13 cellular contexts compared by ENCODE assay signal in the genomic region with DNA sequence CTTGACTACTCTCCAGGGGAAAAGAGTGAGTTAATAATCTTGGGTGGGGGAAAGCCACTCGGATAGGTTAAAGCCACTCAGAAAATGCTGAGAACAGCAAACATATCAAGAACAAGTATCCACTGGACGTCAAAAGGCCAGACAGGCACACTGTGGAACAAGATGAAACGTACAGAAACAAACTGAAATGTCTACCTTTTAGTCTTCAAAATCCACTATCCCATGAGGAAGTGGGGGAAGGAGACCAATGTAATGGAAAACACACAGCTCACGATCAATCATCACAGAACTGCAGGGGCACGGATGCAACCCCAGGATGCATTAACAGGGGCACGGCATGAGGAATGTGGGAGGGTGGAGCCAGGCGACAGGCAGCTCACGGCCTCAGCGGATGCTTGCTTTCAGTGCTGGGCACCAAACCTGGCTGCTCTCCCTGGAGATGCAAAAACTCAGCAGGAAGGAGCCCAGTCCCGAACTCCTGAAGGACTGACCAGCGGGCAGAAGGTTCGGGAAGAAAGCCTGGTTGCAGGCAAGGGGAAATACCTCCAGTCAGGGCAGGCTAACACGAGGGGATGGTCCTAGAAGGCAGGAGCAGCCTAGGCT.
DNase-seq lines count a peak whose midpoint lies in the region; ATAC-seq and TF ChIP-seq lines count a peak whose summit lies in the region.
"Had no signal": no experiment of that assay in that cellular context is flagged by ENCODE, and none has a peak within 500 bp of the region (broad histone marks: within the 10 kb centered on the region; RNA-seq: fewer than 3 reads in every experiment).

No MANE protein-coding gene starts in this region.

- H2BK15ac ChIP-seq in IMR-90 (ENCODE audit: low read depth, low read length): no peak overlapping the region

- no peak overlapping the region for H2BK5ac ChIP-seq in IMR-90 (ENCODE audit: low read depth, low read length, poor library complexity, severe bottlenecking)

- TF ChIP-seq CTCF in IMR-90 (conservative IDR thresholded peaks at IDR 0.05; ENCODE audit: low read depth, low read length): no peak
- no peak for TF ChIP-seq CTCF in esophagus muscularis mucosa (IDR thresholded peaks at IDR 0.05)
- TF ChIP-seq CTCF in nephron (IDR thresholded peaks at IDR 0.05; ENCODE audit: unreplicated experiment in 3 of 3): no peak

- no peaks in the 10 kb centered on the region for H3K9me3 ChIP-seq in IMR-90 (ENCODE audit: control insufficient read depth, insufficient read depth, low read length)
- no peaks in the 10 kb centered on the region for H3K9me3 ChIP-seq in esophagus muscularis mucosa
- H3K9me3 ChIP-seq: Peyer's patch had no signal

- no peak overlapping the region for H2AK9ac ChIP-seq in IMR-90 (replicated peaks; ENCODE audit: low read depth, low read length, poor library complexity)

- peaks cover 51% of the 10 kb centered on the region for H3K4me1 Mint-ChIP-seq in nephron

- H3K27ac ChIP-seq in IMR-90 (ENCODE audit: insufficient read depth, low read length) (no peak overlapping the region), esophagus muscularis mucosa (replicated peaks in 1 of 4) (peak overlapping the region; percentile 28 to 66 (median 40))
- H3K27ac ChIP-seq: Peyer's patch had no signal

- H3K18ac ChIP-seq in IMR-90 (ENCODE audit: low read depth, low read length): no peak overlapping the region

- no peak overlapping the region for H4K8ac ChIP-seq in IMR-90 (ENCODE audit: low read depth in 2 of 2, low read length in 2 of 2)

- H4K91ac ChIP-seq in IMR-90 (ENCODE audit: insufficient read depth, low read depth, low read length): no peak overlapping the region

- CTCF ChIA-PET in IMR-90 (lab: Yijun Ruan, JAX): no interaction called here

- TF ChIP-seq EP300 in esophagus muscularis mucosa (IDR thresholded peaks at IDR 0.05): no peak

- no peaks in the 10 kb centered on the region for H3K36me3 ChIP-seq in IMR-90 (ENCODE audit: control insufficient read depth, insufficient read depth, low read length)
- peaks cover 0 to 22% (median 0%) of the 10 kb centered on the region in 4 donors for H3K36me3 ChIP-seq in esophagus muscularis mucosa
- H3K36me3 ChIP-seq: Peyer's patch had no signal

- H3K56ac ChIP-seq in IMR-90 (ENCODE audit: extremely low read depth, insufficient read depth, low read length): no peak overlapping the region

- ATAC-seq in IMR-90 (ENCODE audit: low read depth): no peak

- no peak overlapping the region for H3K4ac ChIP-seq in IMR-90 (ENCODE audit: low read depth, low read length)

- intact Hi-C loops in IMR-90 (cut with micrococcal nuclease): no loop called here
- intact Hi-C loops in esophagus muscularis mucosa (cut with DNase I): no loop called here

- H3K9ac ChIP-seq in IMR-90 (ENCODE audit: low read depth, low read length): no peak overlapping the region

- no peak overlapping the region for H3K4me2 ChIP-seq in IMR-90 (ENCODE audit: low read depth, low read length)

- H3K4me3 Mint-ChIP-seq in nephron: no peak overlapping the region

- DNase-seq in IMR-90 (no peak), esophagus muscularis mucosa (ENCODE audit: extremely low spot score) (no peak), NCI-H146 (lab: John Stamatoyannopoulos, UW) (no peak), NCI-H524 (lab: John Stamatoyannopoulos, UW) (no peak), ecto neural progenitor cell (ENCODE audit: low spot score) (no peak)
- DNase-seq in activated effector memory CD4-positive, alpha-beta T cell treated with anti-CD3 and anti-CD28 coated beads, Interleukin-2, amount 50 U/mL, for 16 hours: no peak
- DNase-seq: COR-L47, MM.1S, NCI-H1105 treated with DMSO at 0.1 percent for 48 hours, NCI-H1930, NCI-H2171 treated with DMSO at 0.1 percent for 48 hours had no signal

- no peaks in the 10 kb centered on the region; the same call in 1 of the 2 replicates for H3K27me3 ChIP-seq in IMR-90 (ENCODE audit: control insufficient read depth, insufficient read depth, low read length)
- H3K27me3 ChIP-seq in esophagus muscularis mucosa: no peaks in the 10 kb centered on the region
- H3K27me3 ChIP-seq: Peyer's patch had no signal

- no peaks in the 10 kb centered on the region for H4K20me1 ChIP-seq in IMR-90 (ENCODE audit: insufficient read depth, low read length)

- dilution Hi-C loops in IMR-90 (cut with HindIII; ENCODE audit: low sequenced_read_pairs, unreplicated experiment): no loop called here

- H3K9me3 Mint-ChIP-seq in nephron: no peaks in the 10 kb centered on the region

- H3K23ac ChIP-seq in IMR-90 (ENCODE audit: low read depth, low read length): no peak overlapping the region

- H2AK5ac ChIP-seq in IMR-90 (ENCODE audit: low read depth, low read length): no peak overlapping the region

- no peaks in the 10 kb centered on the region for H3K9me1 ChIP-seq in IMR-90 (ENCODE audit: insufficient read depth, low read length)

- BruUV-seq in IMR-90 (replicated peaks; lab: Mats Ljungman, UMichigan): no TSS peak

- in situ Hi-C loops in IMR-90 (cut with MboI; ENCODE audit: low sequenced_read_pairs): no loop called here

- peak overlapping the region; percentile 57 to 87 (median 78) for H3K27ac Mint-ChIP-seq in nephron

- H3K4me1 ChIP-seq in IMR-90 (ENCODE audit: control insufficient read depth, insufficient read depth, low read length) (no peaks in the 10 kb centered on the region), esophagus muscularis mucosa (peaks cover 0 to 74% (median 64%) of the 10 kb centered on the region in 4 donors)
- H3K4me1 ChIP-seq: Peyer's patch had no signal

- peaks cover 11% of the 10 kb centered on the region for H3K27me3 Mint-ChIP-seq in nephron (ENCODE audit: low read depth)

- 33% methylated on average over 4 of the region's 13 CpGs; no CpG with 5 or more reads in 1 of the 2 experiments for WGBS in IMR-90 (ENCODE audit: extremely low coverage in 2 of 2, insufficient read length in 1 of 2), 2 experiments
- 60% methylated on average over 12 of the region's 13 CpGs for WGBS in esophagus muscularis mucosa

- no peak overlapping the region for H3K14ac ChIP-seq in IMR-90 (replicated peaks; ENCODE audit: low read depth, low read length)

- no peak overlapping the region for H2BK20ac ChIP-seq in IMR-90 (ENCODE audit: low read depth, low read length)

- peaks cover 6% of the 10 kb centered on the region for H3K36me3 Mint-ChIP-seq in nephron (ENCODE audit: low read depth)

- H3K4me3 ChIP-seq in IMR-90 (ENCODE audit: insufficient read depth, low read depth, low read length) (no peak overlapping the region), esophagus muscularis mucosa (no peak overlapping the region)
- H3K4me3 ChIP-seq: Peyer's patch had no signal

- H2BK120ac ChIP-seq in IMR-90 (ENCODE audit: low read depth, low read length): no peak overlapping the region

- H2AFZ ChIP-seq in IMR-90 (replicated peaks; ENCODE audit: low read length, poor library complexity): peak overlapping the region; percentile 21

- TF ChIP-seq POLR2A in IMR-90 (IDR thresholded peaks at IDR 0.05; ENCODE audit: low read depth, low read length) (no peak), esophagus muscularis mucosa (IDR thresholded peaks at IDR 0.05; ENCODE audit: low read depth) (no peak)

- no peak overlapping the region for H4K5ac ChIP-seq in IMR-90 (ENCODE audit: low read depth, low read length)

- H3K79me1 ChIP-seq in IMR-90 (ENCODE audit: low read depth in 1 of 2, low read length in 2 of 2): no peaks in the 10 kb centered on the region

- POLR2A ChIA-PET in IMR-90 (lab: Charles Lee; ENCODE audit: unreplicated experiment): no interaction called here

- no peak for TF ChIP-seq RAD21 in IMR-90 (IDR thresholded peaks at IDR 0.05; ENCODE audit: low read length)

TF ChIP-seq in IMR-90, 13 proteins besides CTCF, POLR2A, EP300 and RAD21:
- TF ChIP-seq SMC3 (IDR thresholded peaks at IDR 0.05; ENCODE audit: low read depth, low read length): no peak
- TF ChIP-seq, protein P1, sequence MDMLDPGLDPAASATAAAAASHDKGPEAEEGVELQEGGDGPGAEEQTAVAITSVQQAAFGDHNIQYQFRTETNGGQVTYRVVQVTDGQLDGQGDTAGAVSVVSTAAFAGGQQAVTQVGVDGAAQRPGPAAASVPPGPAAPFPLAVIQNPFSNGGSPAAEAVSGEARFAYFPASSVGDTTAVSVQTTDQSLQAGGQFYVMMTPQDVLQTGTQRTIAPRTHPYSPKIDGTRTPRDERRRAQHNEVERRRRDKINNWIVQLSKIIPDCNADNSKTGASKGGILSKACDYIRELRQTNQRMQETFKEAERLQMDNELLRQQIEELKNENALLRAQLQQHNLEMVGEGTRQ (IDR thresholded peaks at IDR 0.05; ENCODE audit: low read depth, low read length): no peak
- TF ChIP-seq FOS (IDR thresholded peaks at IDR 0.05; ENCODE audit: low read depth, low read length): no peak
